Comparison of ENCODE assay signal across 10 cellular contexts in the genomic region with DNA sequence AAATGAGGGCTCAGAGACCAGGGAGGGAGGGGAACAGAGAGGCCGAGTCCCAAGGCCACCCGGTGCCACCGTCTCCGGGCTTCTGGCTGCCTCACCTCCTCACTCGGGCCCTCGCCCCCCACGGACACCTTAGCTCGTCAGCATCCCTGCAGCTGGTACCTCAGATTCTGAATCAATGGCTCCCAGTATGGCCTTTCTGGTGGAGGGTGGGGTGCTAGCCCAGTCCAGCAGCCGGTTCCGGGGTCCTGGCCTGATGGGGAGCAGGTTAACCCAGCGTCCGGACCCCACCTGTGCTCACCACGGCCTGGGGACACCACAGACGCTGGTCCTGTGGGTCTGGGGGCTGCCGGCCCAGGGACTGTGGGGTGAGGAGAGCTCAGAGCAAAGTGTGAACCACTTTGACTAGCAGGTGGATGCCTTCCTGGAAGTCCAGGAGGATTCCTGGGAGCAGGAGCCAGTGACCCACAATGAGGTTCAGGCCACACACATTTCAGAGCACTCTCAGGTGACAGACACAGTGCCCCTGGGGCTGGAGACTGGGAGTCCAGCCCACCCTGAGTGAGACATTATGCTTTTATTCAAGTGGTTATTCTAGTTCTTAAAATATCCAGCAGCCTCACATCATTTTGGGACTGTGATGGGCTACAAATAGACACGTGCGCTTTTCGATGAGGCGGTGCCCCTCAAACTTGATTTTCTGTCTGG. TPM values are rescaled to one million over a fixed set of nuclear protein-coding genes. Genes with fewer than 3 reads are reported as not detected.
DNase-seq lines count a peak whose midpoint lies in the region; ATAC-seq, FAIRE-seq and TF ChIP-seq lines count a peak whose summit lies in the region.
"Had no signal": no experiment of that assay in that cellular context is flagged by ENCODE, and none has a peak within 500 bp of the region (broad histone marks: within the 10 kb centered on the region; RNA-seq: fewer than 3 reads in every experiment).

No MANE protein-coding gene starts in this region.

- no peaks in the 10 kb centered on the region for H3K4me1 ChIP-seq in right lobe of liver
- no peaks in the 10 kb centered on the region for H3K4me1 ChIP-seq in HepG2 (ENCODE audit: insufficient read depth, low read length)
- H3K4me1 ChIP-seq in vagina, result peaks cover 29% of the 10 kb centered on the region

- H3K79me2 ChIP-seq in HepG2 (ENCODE audit: insufficient read depth, low read length), result no peaks in the 10 kb centered on the region

- no peaks in the 10 kb centered on the region for H4K20me1 ChIP-seq in HepG2 (ENCODE audit: insufficient read depth, low read length)

- no peak for TF ChIP-seq EP300 in HepG2 (IDR thresholded peaks at IDR 0.05; ENCODE audit: low read depth in 2 of 2, low read length in 2 of 2)
- TF ChIP-seq EP300 in HepG2 (CRISPR knock-in tag; IDR thresholded peaks at IDR 0.05; ENCODE audit: borderline replicate concordance), result no peak

- CTCF ChIA-PET in HepG2 (lab: Yijun Ruan, JAX; ENCODE audit: low intra/inter-chr PET ratio, low total read pairs), result no interaction called here

- H3K4me3 Mint-ChIP-seq in activated T-cell treated with anti-CD3 and anti-CD28 coated beads, Interleukin-2, amount 50 U/mL, for 4 hours, result peak overlapping the region; percentile 69

- no peak for ATAC-seq in right lobe of liver
- ATAC-seq in HepG2, result no peak
- ATAC-seq in activated T-cell treated with anti-CD3 and anti-CD28 coated beads, Interleukin-2, amount 50 U/mL, for 4 hours, result no peak
- no peak for ATAC-seq in GM21526 (IDR thresholded peaks at IDR 0.05; ENCODE audit: low FRiP score, unreplicated experiment)

- H3K27me3 ChIP-seq in right lobe of liver, result no peaks in the 10 kb centered on the region
- H3K27me3 ChIP-seq in HepG2 (ENCODE audit: control insufficient read depth in 1 of 2, insufficient read depth in 2 of 2, low read length in 2 of 2), result 0 out of 5 replicates have a peak, but pooled peaks cover 0 to 2% of the 10 kb centered on the region in 2 experiments
- H3K27me3 ChIP-seq in vagina, result no peaks in the 10 kb centered on the region

- no peaks in the 10 kb centered on the region for H3K36me3 ChIP-seq in right lobe of liver
- no peaks in the 10 kb centered on the region for H3K36me3 ChIP-seq in HepG2 (replicated peaks in 1 of 2; ENCODE audit: control insufficient read depth in 1 of 2, insufficient read depth in 2 of 2, low read length in 2 of 2)
- H3K36me3 ChIP-seq in vagina, result no peaks in the 10 kb centered on the region

- no TSS peak for BruUV-seq in HepG2 (replicated peaks; lab: Mats Ljungman, UMichigan)

- H3K9me3 ChIP-seq in right lobe of liver (no peaks in the 10 kb centered on the region), HepG2 (ENCODE audit: low read length) (no peaks in the 10 kb centered on the region), vagina (no peaks in the 10 kb centered on the region)

- intact Hi-C loops in right lobe of liver (cut with DNase I), result no loop called here
- intact Hi-C loops in HepG2 (cut with micrococcal nuclease; ENCODE audit: unreplicated experiment), result no loop called here
- intact Hi-C loops in lower leg skin (cut with DNase I; ENCODE audit: low total_unique reads), result no loop called here
- intact Hi-C loops in vagina (cut with DNase I), result no loop called here

- H3K4me2 ChIP-seq in HepG2 (ENCODE audit: low read depth, low read length), result no peak overlapping the region

- no peak for TF ChIP-seq POLR2A in right lobe of liver (IDR thresholded peaks at IDR 0.05)
- no peak for TF ChIP-seq POLR2A in HepG2 (IDR thresholded peaks at IDR 0.05; ENCODE audit: insufficient read depth in 1 of 2, low read depth in 2 of 2, low read length in 2 of 2)
- no peak for TF ChIP-seq POLR2A in lower leg skin (IDR thresholded peaks at IDR 0.05)
- TF ChIP-seq POLR2A in vagina (IDR thresholded peaks at IDR 0.05), result no peak

- H3K27ac ChIP-seq in right lobe of liver (no peak overlapping the region), HepG2 (ENCODE audit: extremely low read length, insufficient read depth, low read length) (no peak overlapping the region), vagina (peak overlapping the region; percentile 75)

- no peak for TF ChIP-seq CTCF in right lobe of liver (IDR thresholded peaks at IDR 0.05)
- no peak for TF ChIP-seq CTCF in HepG2 (CRISPR knock-in tag; IDR thresholded peaks at IDR 0.05)
- TF ChIP-seq CTCF in lower leg skin (IDR thresholded peaks at IDR 0.05), result no peak
- no peak for TF ChIP-seq CTCF in vagina (IDR thresholded peaks at IDR 0.05)
- no peak for TF ChIP-seq CTCF in GM20000 (IDR thresholded peaks at IDR 0.05; ENCODE audit: extremely low read depth, missing control alignments)

- no peaks in the 10 kb centered on the region for H3K9me3 Mint-ChIP-seq in activated T-cell treated with anti-CD3 and anti-CD28 coated beads, Interleukin-2, amount 50 U/mL, for 4 hours

- no peak for TF ChIP-seq RAD21 in HepG2 (CRISPR knock-in tag; IDR thresholded peaks at IDR 0.05)

- H3K9ac ChIP-seq in HepG2 (ENCODE audit: insufficient read depth, low read depth, low read length), result no peak overlapping the region

- no peaks in the 10 kb centered on the region for H3K36me3 Mint-ChIP-seq in activated T-cell treated with anti-CD3 and anti-CD28 coated beads, Interleukin-2, amount 50 U/mL, for 4 hours (ENCODE audit: insufficient read depth)

- in situ Hi-C loops in HepG2 (cut with HindIII; ENCODE audit: extremely low pct_ligation_motif_present, low pct_unique_long_range_greater_than_20kb), result no loop called here

- H3K27me3 Mint-ChIP-seq in activated T-cell treated with anti-CD3 and anti-CD28 coated beads, Interleukin-2, amount 50 U/mL, for 4 hours (ENCODE audit: low read depth), result peaks cover 9% of the 10 kb centered on the region

- WGBS in right lobe of liver (ENCODE audit: insufficient coverage, low coverage, low lambda C conversion rate, missing lambda C conversion rate), result 74% methylated on average over 5 of the region's 19 CpGs
- 69% methylated on average over 15 of the region's 19 CpGs for WGBS in HepG2 (ENCODE audit: low lambda C conversion rate)
- WGBS in lower leg skin, 2 donors, result 80 to 84% methylated on average over 15 to 17 of the region's 19 CpGs

- no peak overlapping the region for H3K4me3 ChIP-seq in right lobe of liver
- H3K4me3 ChIP-seq in HepG2 (replicated peaks in 1 of 3; ENCODE audit: insufficient read depth in 1 of 3, low read depth in 2 of 3, low read length in 3 of 3), result no peak overlapping the region
- no peak overlapping the region for H3K4me3 ChIP-seq in lower leg skin (ENCODE audit: low read depth, poor library complexity, severe bottlenecking)
- no peak overlapping the region for H3K4me3 ChIP-seq in vagina

- H3K4me1 Mint-ChIP-seq in activated T-cell treated with anti-CD3 and anti-CD28 coated beads, Interleukin-2, amount 50 U/mL, for 4 hours (ENCODE audit: low read depth), result peaks cover 47% of the 10 kb centered on the region

- DNase-seq in right lobe of liver (peak in 2 of 3 donors; percentile 24 to 40), HepG2 (ENCODE audit: low spot score) (no peak), lower leg skin (ENCODE audit: low spot score in 2 of 2) (peak; percentile 11 to 84), vagina (ENCODE audit: extremely low spot score in 2 of 2) (peak; percentile 74 to 77), NCI-H2107 (lab: John Stamatoyannopoulos, UW) (no peak), GM20000 (ENCODE audit: low spot score) (no peak)
- no peak for DNase-seq in activated T-cell treated with anti-CD3 and anti-CD28 coated beads, Interleukin-2, amount 50 U/mL, for 4 hours
- DNase-seq: activated CD4-positive, alpha-beta T cell treated with anti-CD3 and anti-CD28 coated beads for 48 hours; stimulated activated naive CD4-positive, alpha-beta T cell had no signal

- no peak for FAIRE-seq in HepG2 (lab: Jason Lieb, UNC)

- H2AFZ ChIP-seq in HepG2 (ENCODE audit: low read length), result no peak overlapping the region

- POLR2A ChIA-PET in HepG2 (lab: Yijun Ruan, JAX), result no interaction called here

TF ChIP-seq in HepG2, 621 proteins besides CTCF, POLR2A, EP300 and RAD21:
- TF ChIP-seq KLF15 (CRISPR knock-in tag; IDR thresholded peaks at IDR 0.05; ENCODE audit: borderline replicate concordance), result no peak

RNA-seq across cellular contexts. Expression of a gene that starts 53.3 kb away (rescaled TPM):
- under 1 TPM; 0.06 to 0.81 (median 0.43) TPM for total RNA-seq in right lobe of liver
- total RNA-seq in HepG2 (2016; rRNA removed; fragmentation: Illumina TruSeq; extraction: Trizol), result 0.13 and 0.35 TPM in 2 replicates
- total RNA-seq in HepG2 (2016; cell fraction: cytosol; rRNA removed; fragmentation: Illumina TruSeq; extraction: Trizol; ENCODE audit: low read depth), result 0.30 and 0.44 TPM in 2 replicates
- total RNA-seq in HepG2 (2016; cell fraction: insoluble cytoplasmic fraction; rRNA removed; fragmentation: Illumina TruSeq; extraction: Trizol), result 0.17 and 0.19 TPM in 2 replicates
- 0.14 and 0.22 TPM in 2 replicates for total RNA-seq in HepG2 (2016; cell fraction: membrane; rRNA removed; fragmentation: Illumina TruSeq; extraction: Trizol)
- 0.19 and 0.41 TPM in 2 replicates for total RNA-seq in HepG2 (2016; cell fraction: nucleus; rRNA removed; fragmentation: Illumina TruSeq; extraction: Trizol)
- 0.18 and 0.28 TPM in 2 replicates for polyA plus RNA-seq in HepG2 (2011; rRNA removed)
- polyA plus RNA-seq in HepG2 (2011; cell fraction: cytosol; rRNA removed), result 0.17 and 0.20 TPM in 2 replicates
- 1.5 and 2.1 TPM in 2 replicates for polyA plus RNA-seq in HepG2 (2011; cell fraction: nucleus; rRNA removed)
- 0.23 and 0.61 TPM in 2 replicates for polyA plus RNA-seq in HepG2 (2012)
- 0.16 TPM in 1 of 2 replicates, not detected in the other for polyA plus RNA-seq in HepG2 (2016; cell fraction: cytosol; fragmentation: Illumina TruSeq; extraction: Trizol; ENCODE audit: low read depth)
- 0.15 and 0.39 TPM in 2 replicates for polyA plus RNA-seq in HepG2 (2016; cell fraction: insoluble cytoplasmic fraction; fragmentation: Illumina TruSeq; extraction: Trizol; ENCODE audit: low read depth)
- 0.09 and 0.48 TPM in 2 replicates for polyA plus RNA-seq in HepG2 (2016; cell fraction: membrane; fragmentation: Illumina TruSeq; extraction: Trizol; ENCODE audit: low read depth)
- 0.63 and 0.89 TPM in 2 replicates for polyA plus RNA-seq in HepG2 (2016; cell fraction: nucleus; fragmentation: Illumina TruSeq; extraction: Trizol; ENCODE audit: insufficient read depth, low read depth)
- 0.30 and 8.5 TPM in 2 replicates for polyA minus RNA-seq in HepG2 (2011; rRNA and poly(A)+ RNA removed; ENCODE audit: low replicate concordance)
- polyA minus RNA-seq in HepG2 (2011; cell fraction: cytosol; rRNA and poly(A)+ RNA removed), result 0.40 TPM in 1 of 2 replicates, not detected in the other
- 0.39 and 1.1 TPM in 2 replicates for polyA minus RNA-seq in HepG2 (2011; cell fraction: nucleus; rRNA and poly(A)+ RNA removed)
- 10 to 100 TPM; 17.2 to 22.8 (median 22.2) TPM for total RNA-seq in activated T-cell treated with anti-CD3 and anti-CD28 coated beads, Interleukin-2, amount 50 U/mL, for 4 hours
- total RNA-seq in lower leg skin, result 10 to 100 TPM in 1 of 4 donors, 1 to 10 TPM in 3; 3.6 to 19.6 (median 6.0) TPM
- total RNA-seq in vagina, result 11.3 TPM

Comparison
In these comparisons a context has a peak if more than half of its experiments do, and no peak if none do; other contexts are left out.
1. DNase-seq: peak in right lobe of liver (2 of 3), lower leg skin (2 of 2) and vagina (2 of 2); none in HepG2 (single experiment), activated T-cell treated with anti-CD3 and anti-CD28 coated beads, Interleukin-2, amount 50 U/mL, for 4 hours (single experiment), NCI-H2107 (single experiment) and GM20000 (single experiment).